32 cellular contexts compared by ENCODE assay signal in genomic region chr10:98438715-98439114, GRCh38.
"Had no signal": no experiment of that assay in that cellular context is flagged by ENCODE, and none has a peak within 500 bp of the region (broad histone marks: within the 10 kb centered on the region; RNA-seq: fewer than 3 reads in every experiment).

No MANE protein-coding gene starts in this region.

- H3K4me3 Mint-ChIP-seq: activated CD4-positive, alpha-beta memory T cell treated with anti-CD3 and anti-CD28 coated beads for 36 hours; activated CD4-positive, alpha-beta T cell treated with anti-CD3 and anti-CD28 coated beads for 36 hours; activated CD4-positive, alpha-beta T cell treated with anti-CD3 and anti-CD28 coated beads, Interleukin-2, amount 10 ng/mL, durations not matched to agents 24 days and 14 days; activated CD8-positive, alpha-beta memory T cell treated with anti-CD3 and anti-CD28 coated beads, Interleukin-2, amount 10 ng/mL, durations not matched to agents 7 days and 5 days; activated CD8-positive, alpha-beta T cell treated with anti-CD3 and anti-CD28 coated beads, Interleukin-2, amount 10 ng/mL, durations not matched to agents 7 days and 5 days; activated naive CD4-positive, alpha-beta T cell treated with anti-CD3 and anti-CD28 coated beads, Interleukin-2, amount 10 ng/mL, durations not matched to agents 7 days and 5 days; activated naive CD8-positive, alpha-beta T cell treated with anti-CD3 and anti-CD28 coated beads, Interleukin-2, amount 10 ng/mL, durations not matched to agents 7 days and 5 days; activated T-helper 1 cell treated with anti-CD3 and anti-CD28 coated beads, Interleukin-12 subunit alpha, Interleukin-12 subunit beta, Interleukin-2, Interleukin-4 antibody, amounts not matched to agents 30 ng/mL and 10 ng/mL and 1 ng/mL, durations not matched to agents 14 hours and 24 hours and 36 hours; brain; dendritic cell treated with granulocyte-macrophage colony-stimulating factor and Interleukin-4, amounts not matched to agents 40 ng/mL and 50 ng/mL, for 4 days; endodermal cell had no signal

- H3K4me1 Mint-ChIP-seq: brain, endodermal cell had no signal

- H3K27ac ChIP-seq: ascending aorta, breast epithelium, cardiac muscle cell, coronary artery, dorsolateral prefrontal cortex had no signal

- H3K4me3 ChIP-seq: ascending aorta, breast epithelium, cardiac muscle cell, coronary artery, dorsolateral prefrontal cortex had no signal

- ATAC-seq: activated CD4-positive, alpha-beta T cell treated with anti-CD3 and anti-CD28 coated beads for 36 hours; activated CD8-positive, alpha-beta memory T cell treated with anti-CD3 and anti-CD28 coated beads, Interleukin-2, amount 10 ng/mL, durations not matched to agents 7 days and 5 days; activated CD8-positive, alpha-beta T cell treated with anti-CD3 and anti-CD28 coated beads, Interleukin-2, amount 10 ng/mL, durations not matched to agents 7 days and 5 days; activated naive CD4-positive, alpha-beta T cell treated with anti-CD3 and anti-CD28 coated beads, Interleukin-2, amount 50 U/mL, for 72 hours; esophagus mucosa had no signal

- H3K9me3 Mint-ChIP-seq: activated CD4-positive, alpha-beta memory T cell treated with anti-CD3 and anti-CD28 coated beads for 36 hours; activated naive CD4-positive, alpha-beta T cell treated with anti-CD3 and anti-CD28 coated beads, Interleukin-2, amount 10 ng/mL, durations not matched to agents 7 days and 5 days; activated naive CD8-positive, alpha-beta T cell treated with anti-CD3 and anti-CD28 coated beads, Interleukin-2, amount 10 ng/mL, durations not matched to agents 7 days and 5 days had no signal

- H3K9me3 ChIP-seq: ascending aorta, breast epithelium had no signal

- DNase-seq: activated CD4-positive, alpha-beta memory T cell treated with anti-CD3 and anti-CD28 coated beads for 36 hours; activated CD4-positive, alpha-beta T cell treated with anti-CD3 and anti-CD28 coated beads for 36 hours; activated CD4-positive, alpha-beta T cell treated with anti-CD3 and anti-CD28 coated beads, Interleukin-2, amount 10 ng/mL, durations not matched to agents 24 days and 14 days; activated CD4-positive, CD25-positive, alpha-beta regulatory T cell; activated CD4-positive, CD25-positive, alpha-beta regulatory T cell treated with anti-CD3 and anti-CD28 coated beads, Interleukin-2, amount 50 U/mL, for 72 hours; activated CD8-positive, alpha-beta memory T cell treated with anti-CD3 and anti-CD28 coated beads, Interleukin-2, amount 10 ng/mL, durations not matched to agents 7 days and 5 days; activated CD8-positive, alpha-beta memory T cell treated with anti-CD3 and anti-CD28 coated beads, Interleukin-2, amount 50 U/mL, for 4 hours; activated CD8-positive, alpha-beta T cell treated with anti-CD3 and anti-CD28 coated beads, Interleukin-2, amount 10 ng/mL, durations not matched to agents 7 days and 5 days; activated gamma-delta T cell; activated naive CD4-positive, alpha-beta T cell; activated naive CD4-positive, alpha-beta T cell treated with anti-CD3 and anti-CD28 coated beads, Interleukin-2, amount 10 ng/mL, durations not matched to agents 7 days and 5 days; activated naive CD8-positive, alpha-beta T cell treated with anti-CD3 and anti-CD28 coated beads, Interleukin-2, amount 10 ng/mL, durations not matched to agents 7 days and 5 days; activated T-cell treated with anti-CD3 and anti-CD28 coated beads, Interleukin-2, amount 50 U/mL, for 1 hour; activated T-cell treated with anti-CD3 and anti-CD28 coated beads, Interleukin-2, amount 50 U/mL, for 48 hours; central memory CD4-positive, alpha-beta T cell; dorsolateral prefrontal cortex; effector memory CD4-positive, alpha-beta T cell; endodermal cell; foreskin fibroblast; head of caudate nucleus; T-helper 1 cell; T-helper 2 cell had no signal

- H3K4me1 ChIP-seq: ascending aorta, breast epithelium had no signal

- H3K27ac Mint-ChIP-seq: activated CD4-positive, alpha-beta memory T cell treated with anti-CD3 and anti-CD28 coated beads for 36 hours; activated CD4-positive, alpha-beta T cell treated with anti-CD3 and anti-CD28 coated beads, Interleukin-2, amount 10 ng/mL, durations not matched to agents 24 days and 14 days; activated CD8-positive, alpha-beta memory T cell treated with anti-CD3 and anti-CD28 coated beads, Interleukin-2, amount 10 ng/mL, durations not matched to agents 7 days and 5 days; activated CD8-positive, alpha-beta T cell treated with anti-CD3 and anti-CD28 coated beads, Interleukin-2, amount 10 ng/mL, durations not matched to agents 7 days and 5 days; activated naive CD4-positive, alpha-beta T cell treated with anti-CD3 and anti-CD28 coated beads, Interleukin-2, amount 10 ng/mL, durations not matched to agents 7 days and 5 days; activated naive CD4-positive, alpha-beta T cell treated with anti-CD3 and anti-CD28 coated beads, Interleukin-2, amount 50 U/mL, for 72 hours; activated naive CD8-positive, alpha-beta T cell treated with anti-CD3 and anti-CD28 coated beads, Interleukin-2, amount 10 ng/mL, durations not matched to agents 7 days and 5 days; activated T-helper 1 cell treated with anti-CD3 and anti-CD28 coated beads, Interleukin-12 subunit alpha, Interleukin-12 subunit beta, Interleukin-2, Interleukin-4 antibody, amounts not matched to agents 30 ng/mL and 10 ng/mL and 1 ng/mL, durations not matched to agents 14 hours and 24 hours and 36 hours; brain; dendritic cell treated with granulocyte-macrophage colony-stimulating factor and Interleukin-4, amounts not matched to agents 40 ng/mL and 50 ng/mL, for 4 days; endodermal cell had no signal

- H3K27me3 ChIP-seq: ascending aorta, breast epithelium, cardiac muscle cell, dorsolateral prefrontal cortex had no signal

- H3K27me3 Mint-ChIP-seq: activated CD4-positive, alpha-beta memory T cell treated with anti-CD3 and anti-CD28 coated beads for 36 hours; activated CD4-positive, alpha-beta T cell treated with anti-CD3 and anti-CD28 coated beads for 36 hours; activated CD4-positive, alpha-beta T cell treated with anti-CD3 and anti-CD28 coated beads, Interleukin-2, amount 10 ng/mL, durations not matched to agents 24 days and 14 days; activated CD8-positive, alpha-beta memory T cell treated with anti-CD3 and anti-CD28 coated beads, Interleukin-2, amount 10 ng/mL, durations not matched to agents 7 days and 5 days; activated naive CD4-positive, alpha-beta T cell treated with anti-CD3 and anti-CD28 coated beads, Interleukin-2, amount 10 ng/mL, durations not matched to agents 7 days and 5 days; activated naive CD8-positive, alpha-beta T cell treated with anti-CD3 and anti-CD28 coated beads, Interleukin-2, amount 10 ng/mL, durations not matched to agents 7 days and 5 days; dendritic cell treated with granulocyte-macrophage colony-stimulating factor and Interleukin-4, amounts not matched to agents 40 ng/mL and 50 ng/mL, for 4 days had no signal

- FAIRE-seq: frontal cortex had no signal
